7 cellular contexts compared by ENCODE assay signal in genomic region chr9:72364679-72365524, GRCh38.
A peak's percentile ranks its signal among the peaks of the same experiment; 100 is the strongest.
DNase-seq lines count a peak whose midpoint lies in the region; ATAC-seq and TF ChIP-seq lines count a peak whose summit lies in the region.

TSS of gene ZFAND5 (minus strand) at chr9:72365208. CDS start at chr9:72360778, 4,430 bp downstream.

- peak; percentile 99 for TF ChIP-seq POLR2A in GM18505 (IDR thresholded peaks at IDR 0.05; ENCODE audit: borderline replicate concordance, extremely low read depth, insufficient read depth, insufficient read length)

- DNase-seq in NCI-H1930 (lab: John Stamatoyannopoulos, UW) = peak; percentile 92 to 95
- peak; percentile 91 for DNase-seq in T-helper 9 cell
- DNase-seq in astrocyte of the hippocampus (ENCODE audit: low read depth, low spot score) = peak; percentile 99
- peak; percentile 96 to 99 for DNase-seq in hippocampal formation (lab: John Stamatoyannopoulos, UW)
- DNase-seq in retina = peak; percentile 99

- ATAC-seq in GM18505 (IDR thresholded peaks at IDR 0.05; ENCODE audit: unreplicated experiment) (peak; percentile 80), HG02970 (IDR thresholded peaks at IDR 0.05; ENCODE audit: low FRiP score, unreplicated experiment) (peak; percentile 84)

Comparison
In these comparisons a context has a peak if more than half of its experiments do, and no peak if none do; other contexts are left out.
1. Peak in every context shown above with its lines: DNase-seq and ATAC-seq.